ENCODE assay signal across 17 cellular contexts in the genomic region with DNA sequence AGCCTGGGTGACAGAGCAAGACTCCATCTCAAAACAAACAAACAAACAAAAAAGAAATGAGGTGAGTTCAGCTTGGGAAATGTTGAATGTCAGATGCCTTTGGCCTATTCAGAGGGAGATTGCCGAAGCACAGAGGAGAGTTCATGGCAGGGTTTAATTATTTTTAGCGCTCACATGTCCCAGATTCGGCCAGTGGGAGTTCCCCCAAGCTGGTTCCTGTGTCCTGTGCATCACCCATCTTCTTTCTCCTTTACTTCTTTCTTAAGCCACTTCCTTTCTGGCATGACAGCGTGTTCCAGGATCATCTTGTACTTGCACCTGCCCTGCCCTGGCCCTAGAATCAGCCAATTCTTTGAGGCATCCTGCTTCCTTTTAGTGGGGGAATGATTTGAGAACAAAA. TPM values are rescaled to one million over a fixed set of nuclear protein-coding genes. Genes with fewer than 3 reads are reported as not detected.
DNase-seq lines count a peak whose midpoint lies in the region; ATAC-seq and TF ChIP-seq lines count a peak whose summit lies in the region.
"Had no signal": no experiment of that assay in that cellular context is flagged by ENCODE, and none has a peak within 500 bp of the region (broad histone marks: within the 10 kb centered on the region; RNA-seq: fewer than 3 reads in every experiment).

No MANE protein-coding gene starts in this region.

- H3K9ac ChIP-seq in BLaER1 (no peak overlapping the region), mesenchymal stem cell (ENCODE audit: low read length) (no peak overlapping the region)

- no peaks in the 10 kb centered on the region for H3K36me3 ChIP-seq in BLaER1
- no peaks in the 10 kb centered on the region for H3K36me3 ChIP-seq in Panc1 (ENCODE audit: control insufficient read depth, insufficient read depth, low read length)
- H3K36me3 ChIP-seq in esophagus muscularis mucosa, result peaks cover 0 to 34% (median 0%) of the 10 kb centered on the region in 4 donors
- no peaks in the 10 kb centered on the region for H3K36me3 ChIP-seq in mesenchymal stem cell (ENCODE audit: control insufficient read depth in 1 of 2, insufficient read depth in 2 of 2, low read depth in 1 of 2, low read length in 2 of 2)
- H3K36me3 ChIP-seq: vagina had no signal

- DNase-seq in Panc1 (ENCODE audit: low read depth, low spot score) (no peak), esophagus muscularis mucosa (ENCODE audit: extremely low spot score) (peak; percentile 92), mesenchymal stem cell (peak; percentile 28), NOMO-1 (lab: John Stamatoyannopoulos, UW; ENCODE audit: unreplicated experiment in 2 of 2) (no peak), NCI-H510A treated with DMSO at 0.1 percent for 48 hours (lab: John Stamatoyannopoulos, UW) (no peak), LoVo (ENCODE audit: low spot score) (no peak)
- DNase-seq in activated naive CD8-positive, alpha-beta T cell treated with anti-CD3 and anti-CD28 coated beads for 36 hours, result no peak
- DNase-seq: Caco-2; NCI-H446; stimulated activated CD4-positive, alpha-beta T cell treated with anti-CD3 and anti-CD28 coated beads, Interleukin-4, amount 100 ng/mL, for 4 hours had no signal

- no peak overlapping the region for H2BK12ac ChIP-seq in mesenchymal stem cell (ENCODE audit: low read length in 2 of 2)

- H3K27ac Mint-ChIP-seq in activated naive CD8-positive, alpha-beta T cell treated with anti-CD3 and anti-CD28 coated beads for 36 hours, result no peak overlapping the region
- H3K27ac Mint-ChIP-seq: activated naive CD4-positive, alpha-beta T cell treated with anti-CD3 and anti-CD28 coated beads, Interleukin-2, amount 50 U/mL, for 72 hours; nephron; stimulated activated effector memory CD8-positive, alpha-beta T cell treated with anti-CD3 and anti-CD28 coated beads, Interleukin-12 subunit alpha, Interleukin-12 subunit beta, amount 100 ng/mL, for 72 hours had no signal

- TF ChIP-seq CTCF in Panc1 (IDR thresholded peaks at IDR 0.05) (no peak), esophagus muscularis mucosa (IDR thresholded peaks at IDR 0.05) (no peak)

- ATAC-seq in Panc1, result 0 out of 2 replicates have a peak, but pooled peaks have one; percentile 20
- ATAC-seq: activated naive CD4-positive, alpha-beta T cell treated with anti-CD3 and anti-CD28 coated beads, Interleukin-2, amount 50 U/mL, for 72 hours; stimulated activated effector memory CD8-positive, alpha-beta T cell treated with anti-CD3 and anti-CD28 coated beads, Interleukin-12 subunit alpha, Interleukin-12 subunit beta, amount 100 ng/mL, for 72 hours had no signal

- H3K4me1 Mint-ChIP-seq in activated naive CD8-positive, alpha-beta T cell treated with anti-CD3 and anti-CD28 coated beads for 36 hours, result no peaks in the 10 kb centered on the region
- H3K4me1 Mint-ChIP-seq: central memory CD8-positive, alpha-beta T cell; nephron; stimulated activated effector memory CD8-positive, alpha-beta T cell treated with anti-CD3 and anti-CD28 coated beads, Interleukin-12 subunit alpha, Interleukin-12 subunit beta, amount 100 ng/mL, for 72 hours had no signal

- H4K8ac ChIP-seq in mesenchymal stem cell (ENCODE audit: low read length), result no peak overlapping the region

- in situ Hi-C loops in Panc1 (cut with HindIII; ENCODE audit: low pct_unique_long_range_greater_than_20kb, low sequenced_read_pairs), result no loop called here

- H4K20me1 ChIP-seq in BLaER1, result no peaks in the 10 kb centered on the region

- H2BK120ac ChIP-seq in mesenchymal stem cell (ENCODE audit: low read depth, low read length), result no peak overlapping the region

- peak overlapping the region; percentile 28; the same call in 1 of the 2 replicates for H3K27ac ChIP-seq in BLaER1
- H3K27ac ChIP-seq in Panc1 (ENCODE audit: low read length), result no peak overlapping the region
- H3K27ac ChIP-seq in esophagus muscularis mucosa (replicated peaks in 1 of 4), result peak overlapping the region in 3 of 4 donors; percentile 9 to 63 (median 13)
- no peak overlapping the region for H3K27ac ChIP-seq in mesenchymal stem cell (ENCODE audit: low read length, poor library complexity, severe bottlenecking)
- H3K27ac ChIP-seq: vagina had no signal

- TF ChIP-seq EP300 in esophagus muscularis mucosa (IDR thresholded peaks at IDR 0.05), result no peak

- H3K4ac ChIP-seq in mesenchymal stem cell (ENCODE audit: low read depth in 1 of 2, low read length in 2 of 2), result no peak overlapping the region

- intact Hi-C loops in Panc1 (cut with micrococcal nuclease; ENCODE audit: unreplicated experiment) (no loop called here), esophagus muscularis mucosa (cut with DNase I) (no loop called here)

- H3K9me3 ChIP-seq in BLaER1, result no peaks in the 10 kb centered on the region
- no peaks in the 10 kb centered on the region for H3K9me3 ChIP-seq in Panc1 (ENCODE audit: control insufficient read depth, insufficient read depth, low read depth, low read length)
- H3K9me3 ChIP-seq in esophagus muscularis mucosa, result no peaks in the 10 kb centered on the region
- H3K9me3 ChIP-seq in mesenchymal stem cell (ENCODE audit: control insufficient read depth, low read length), result no peaks in the 10 kb centered on the region
- H3K9me3 ChIP-seq: Caco-2, vagina had no signal

- no peaks in the 10 kb centered on the region for H3K27me3 ChIP-seq in BLaER1
- no peaks in the 10 kb centered on the region for H3K27me3 ChIP-seq in Panc1 (ENCODE audit: control insufficient read depth, insufficient read depth, low read length)
- H3K27me3 ChIP-seq in esophagus muscularis mucosa, result no peaks in the 10 kb centered on the region
- H3K27me3 ChIP-seq in mesenchymal stem cell (ENCODE audit: control insufficient read depth in 1 of 2, insufficient read depth in 1 of 2, low read length in 2 of 2), result no peaks in the 10 kb centered on the region
- H3K27me3 ChIP-seq: vagina had no signal

- H2BK15ac ChIP-seq in mesenchymal stem cell (ENCODE audit: low read depth, poor library complexity, severe bottlenecking), result no peak overlapping the region

- no peak overlapping the region for H2AK5ac ChIP-seq in mesenchymal stem cell (ENCODE audit: low read length, severe bottlenecking)

- H3K4me1 ChIP-seq in BLaER1, result peaks cover 54% of the 10 kb centered on the region
- no peaks in the 10 kb centered on the region for H3K4me1 ChIP-seq in Panc1 (ENCODE audit: control insufficient read depth, insufficient read depth, low read length)
- peaks cover 0 to 14% (median 3%) of the 10 kb centered on the region in 4 donors for H3K4me1 ChIP-seq in esophagus muscularis mucosa
- no peaks in the 10 kb centered on the region for H3K4me1 ChIP-seq in mesenchymal stem cell (ENCODE audit: control insufficient read depth, insufficient read depth, low read depth, low read length)
- H3K4me1 ChIP-seq: Caco-2, vagina had no signal

- CTCF ChIA-PET in Panc1 (lab: Charles Lee), result no interaction called here

- no peak overlapping the region for H3K18ac ChIP-seq in mesenchymal stem cell (ENCODE audit: low read depth in 1 of 2, low read length in 2 of 2)

- H3K4me2 ChIP-seq in BLaER1, result peak overlapping the region; percentile 61
- no peak overlapping the region for H3K4me2 ChIP-seq in mesenchymal stem cell (ENCODE audit: low read length, poor library complexity, severe bottlenecking)

- H4K91ac ChIP-seq in mesenchymal stem cell (ENCODE audit: low read length), result no peak overlapping the region

- no peak overlapping the region for H2BK5ac ChIP-seq in mesenchymal stem cell (ENCODE audit: low read depth, low read length, poor library complexity, severe bottlenecking)

- no peaks in the 10 kb centered on the region for H3K9me3 Mint-ChIP-seq in activated naive CD8-positive, alpha-beta T cell treated with anti-CD3 and anti-CD28 coated beads for 36 hours
- H3K9me3 Mint-ChIP-seq: activated naive CD4-positive, alpha-beta T cell treated with anti-CD3 and anti-CD28 coated beads, Interleukin-2, amount 50 U/mL, for 72 hours; central memory CD8-positive, alpha-beta T cell; nephron; stimulated activated effector memory CD8-positive, alpha-beta T cell treated with anti-CD3 and anti-CD28 coated beads, Interleukin-12 subunit alpha, Interleukin-12 subunit beta, amount 100 ng/mL, for 72 hours had no signal

- no peak overlapping the region for H2AFZ ChIP-seq in mesenchymal stem cell (ENCODE audit: low read depth, low read length)

- H3K27me3 Mint-ChIP-seq in activated naive CD8-positive, alpha-beta T cell treated with anti-CD3 and anti-CD28 coated beads for 36 hours, result peaks cover 7% of the 10 kb centered on the region
- H3K27me3 Mint-ChIP-seq: central memory CD8-positive, alpha-beta T cell had no signal

- H3K4me3 Mint-ChIP-seq in activated naive CD8-positive, alpha-beta T cell treated with anti-CD3 and anti-CD28 coated beads for 36 hours, result no peak overlapping the region
- H3K4me3 Mint-ChIP-seq: central memory CD8-positive, alpha-beta T cell; nephron; stimulated activated effector memory CD8-positive, alpha-beta T cell treated with anti-CD3 and anti-CD28 coated beads, Interleukin-12 subunit alpha, Interleukin-12 subunit beta, amount 100 ng/mL, for 72 hours had no signal

- no peak overlapping the region for H3K14ac ChIP-seq in mesenchymal stem cell (ENCODE audit: low read length in 2 of 2)

- H3K79me1 ChIP-seq in mesenchymal stem cell (replicated peaks; ENCODE audit: low read length, poor library complexity, severe bottlenecking), result no peaks in the 10 kb centered on the region

- H3K36me3 Mint-ChIP-seq in activated naive CD8-positive, alpha-beta T cell treated with anti-CD3 and anti-CD28 coated beads for 36 hours, result no peaks in the 10 kb centered on the region
- H3K36me3 Mint-ChIP-seq: activated naive CD4-positive, alpha-beta T cell treated with anti-CD3 and anti-CD28 coated beads, Interleukin-2, amount 50 U/mL, for 72 hours; stimulated activated effector memory CD8-positive, alpha-beta T cell treated with anti-CD3 and anti-CD28 coated beads, Interleukin-12 subunit alpha, Interleukin-12 subunit beta, amount 100 ng/mL, for 72 hours had no signal

- 62% methylated on average over 4 of the region's 4 CpGs for WGBS in esophagus muscularis mucosa
- WGBS in mesenchymal stem cell, result 72% methylated on average over 3 of the region's 4 CpGs

- POLR2A ChIA-PET in Panc1 (lab: Charles Lee), result no interaction called here

- no peak overlapping the region for H3K4me3 ChIP-seq in BLaER1
- H3K4me3 ChIP-seq in Panc1 (ENCODE audit: low read depth in 2 of 2, low read length in 2 of 2), result no peak overlapping the region
- H3K4me3 ChIP-seq in esophagus muscularis mucosa, result no peak overlapping the region
- H3K4me3 ChIP-seq in mesenchymal stem cell (ENCODE audit: insufficient read depth in 1 of 2, low read depth in 1 of 2, low read length in 2 of 2), result no peak overlapping the region
- H3K4me3 ChIP-seq: vagina had no signal

- BruUV-seq in Panc1 (replicated peaks; lab: Mats Ljungman, UMichigan), result no TSS peak

- H3K23ac ChIP-seq in mesenchymal stem cell (ENCODE audit: low read length in 2 of 2), result no peak overlapping the region

- TF ChIP-seq POLR2A in esophagus muscularis mucosa (IDR thresholded peaks at IDR 0.05; ENCODE audit: low read depth), result no peak

RNA-seq across cellular contexts. Expression of a gene that starts 9.2 kb away (rescaled TPM):
- 10.4 TPM for total RNA-seq in Panc1 (2021; ENCODE audit: unreplicated experiment)
- 3.0 TPM for polyA plus RNA-seq in Panc1 (2012; ENCODE audit: insufficient read length)
- total RNA-seq in esophagus muscularis mucosa, result 1 to 10 TPM; 6.6 to 9.5 (median 9.3) TPM
- polyA plus RNA-seq in mesenchymal stem cell (2013, experiment 1 of 2), result 0.33 TPM
- polyA plus RNA-seq in mesenchymal stem cell (2013, experiment 2 of 2), result 0.36 TPM
- total RNA-seq in activated naive CD8-positive, alpha-beta T cell treated with anti-CD3 and anti-CD28 coated beads for 36 hours, result under 1 TPM; 0.20 to 0.21 TPM
- total RNA-seq: activated naive CD4-positive, alpha-beta T cell treated with anti-CD3 and anti-CD28 coated beads, Interleukin-2, amount 50 U/mL, for 72 hours; T-helper 1 cell treated with Interleukin-12 subunit alpha and Interleukin-12 subunit beta and Interleukin-4 antibody, amounts not matched to agents 30 ng/mL and 1 ng/mL, for 36 hours had no signal

RNA-seq across cellular contexts. Expression of a gene that starts 26.7 kb away (rescaled TPM):
- 0.26 TPM for total RNA-seq in Panc1 (2021; ENCODE audit: unreplicated experiment)
- 0.55 TPM for polyA plus RNA-seq in Panc1 (2012; ENCODE audit: insufficient read length)
- 10 to 100 TPM; 10.4 to 35.5 (median 17.5) TPM for total RNA-seq in esophagus muscularis mucosa
- 0.10 TPM for polyA plus RNA-seq in mesenchymal stem cell (2013, experiment 1 of 2)
- 0.14 TPM for polyA plus RNA-seq in mesenchymal stem cell (2013, experiment 2 of 2)
- total RNA-seq in activated naive CD8-positive, alpha-beta T cell treated with anti-CD3 and anti-CD28 coated beads for 36 hours, result 10 to 100 TPM in 1 of 2 experiments, 1 to 10 TPM in 1; 8.8 to 13.6 TPM

RNA-seq across cellular contexts. Expression of a gene that starts 29.6 kb away (rescaled TPM):
- total RNA-seq in Panc1 (2021; ENCODE audit: unreplicated experiment) (80.0 TPM), esophagus muscularis mucosa (100 to 1,000 TPM in 2 of 4 donors, 10 to 100 TPM in 2; 75.6 to 103 (median 92.9) TPM)
- polyA plus RNA-seq in Panc1 (2012; ENCODE audit: insufficient read length), result 92.6 TPM
- polyA plus RNA-seq in mesenchymal stem cell (2013, experiment 1 of 2), result 34.5 TPM
- 34.0 TPM for polyA plus RNA-seq in mesenchymal stem cell (2013, experiment 2 of 2)
- 10 to 100 TPM; 19.9 to 24.8 TPM for total RNA-seq in activated naive CD8-positive, alpha-beta T cell treated with anti-CD3 and anti-CD28 coated beads for 36 hours
- total RNA-seq: Caco-2 had no signal

Comparison
In these comparisons a context has a peak if more than half of its experiments do, and no peak if none do; other contexts are left out.
1. H3K27ac ChIP-seq: peak in BLaER1 (single experiment) and esophagus muscularis mucosa (3 of 4); none in Panc1 (single experiment) and mesenchymal stem cell (single experiment).
2. DNase-seq: peak in esophagus muscularis mucosa (single experiment) and mesenchymal stem cell (single experiment); none in Panc1 (single experiment), NOMO-1 (0 of 2), NCI-H510A treated with DMSO at 0.1 percent for 48 hours (single experiment), LoVo (single experiment) and activated naive CD8-positive, alpha-beta T cell treated with anti-CD3 and anti-CD28 coated beads for 36 hours (single experiment).